29 cellular contexts compared by ENCODE assay signal in the genomic region with DNA sequence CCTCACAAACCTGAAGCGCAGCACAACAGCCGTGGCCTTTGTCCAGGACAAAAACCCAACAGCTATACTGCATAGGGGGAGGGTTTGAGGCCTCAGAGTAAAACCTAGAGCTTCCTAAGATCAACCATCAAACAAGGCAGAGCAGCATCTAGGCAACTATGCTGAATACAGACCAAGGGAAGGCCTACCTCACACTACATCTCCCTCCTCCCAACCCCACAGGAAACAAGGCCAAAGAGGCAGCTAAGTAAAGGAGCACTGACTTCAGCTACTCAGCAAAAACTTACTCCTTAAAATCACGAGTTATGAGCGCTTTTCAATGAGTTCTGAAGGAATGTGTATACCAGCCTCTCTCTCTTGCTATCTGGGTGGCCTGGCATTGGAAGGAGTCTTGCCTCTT. TPM values are rescaled to one million over a fixed set of nuclear protein-coding genes. Genes with fewer than 3 reads are reported as not detected.
DNase-seq lines count a peak whose midpoint lies in the region; ATAC-seq and TF ChIP-seq lines count a peak whose summit lies in the region.
"Had no signal": no experiment of that assay in that cellular context is flagged by ENCODE, and none has a peak within 500 bp of the region (broad histone marks: within the 10 kb centered on the region; RNA-seq: fewer than 3 reads in every experiment).

No MANE protein-coding gene starts in this region.

- H3K4me1 ChIP-seq in CD4-positive, alpha-beta memory T cell (ENCODE audit: insufficient read depth, low read length), result peaks cover 13% of the 10 kb centered on the region
- peaks cover 7% of the 10 kb centered on the region for H3K4me1 ChIP-seq in HEK293 (ENCODE audit: control insufficient read depth, insufficient read depth, low read length)
- H3K4me1 ChIP-seq: HAP-1, right lobe of liver, upper lobe of right lung had no signal

- H3K4me3 ChIP-seq in CD4-positive, alpha-beta memory T cell (ENCODE audit: low read length in 2 of 2), result no peak overlapping the region
- H3K4me3 ChIP-seq in HEK293 (ENCODE audit: low read depth, low read length) (no peak overlapping the region), dorsolateral prefrontal cortex (no peak overlapping the region)
- H3K4me3 ChIP-seq: BLaER1 treated with 17β-estradiol and CSF1 and Interleukin-3, amounts not matched to agents 10 nM and 100 nM; GM12878; HAP-1; heart left ventricle; PC-9; right lobe of liver; upper lobe of right lung had no signal

- TF ChIP-seq CTCF in HEK293 (tag by site-specific recombination; IDR thresholded peaks at IDR 0.05) (no peak), dorsolateral prefrontal cortex (IDR thresholded peaks at IDR 0.05 in 54 of 56, conservative IDR thresholded peaks at IDR 0.05 in 2 of 56; ENCODE audit: low read depth in 1 of 56, partially characterized antibody in 56 of 56) (no peak), nephron (IDR thresholded peaks at IDR 0.05; ENCODE audit: unreplicated experiment in 3 of 3) (no peak), type B pancreatic cell (conservative IDR thresholded peaks at IDR 0.05) (no peak)

- no peaks in the 10 kb centered on the region for H3K27me3 ChIP-seq in CD4-positive, alpha-beta memory T cell (ENCODE audit: insufficient read depth, low read length)
- no peaks in the 10 kb centered on the region for H3K27me3 ChIP-seq in dorsolateral prefrontal cortex
- H3K27me3 ChIP-seq: BLaER1 treated with 17β-estradiol and CSF1 and Interleukin-3, amounts not matched to agents 10 nM and 100 nM; heart left ventricle; right lobe of liver; upper lobe of right lung had no signal

- POLR2A ChIA-PET in CD4-positive, alpha-beta memory T cell (lab: Charles Lee; ENCODE audit: partially characterized antibody), result interaction anchor here (0.6 to 2.8 kb wide), 3 partner anchors 12 to 62 kb away, joined by 5 to 13 read pairs (median 5); a partner anchor contains a TSS
- POLR2A ChIA-PET in HEK293 (lab: Yijun Ruan, JAX), result interaction anchor here (0.7 to 0.9 kb wide), 2 partner anchors 11 to 390 kb away, joined by 4 to 5 read pairs; no protein-coding TSS in a partner anchor

- no peak overlapping the region for H3K4me3 Mint-ChIP-seq in CD4-positive, alpha-beta memory T cell
- H3K4me3 Mint-ChIP-seq in nephron (no peak overlapping the region), type B pancreatic cell (no peak overlapping the region)
- H3K4me3 Mint-ChIP-seq: activated CD4-positive, alpha-beta memory T cell treated with anti-CD3 and anti-CD28 coated beads for 36 hours; activated naive CD8-positive, alpha-beta T cell treated with anti-CD3 and anti-CD28 coated beads for 36 hours; dendritic cell treated with granulocyte-macrophage colony-stimulating factor and Interleukin-4, amounts not matched to agents 40 ng/mL and 50 ng/mL, for 4 days had no signal

- CTCF ChIA-PET in CD4-positive, alpha-beta memory T cell (lab: Charles Lee; ENCODE audit: partially characterized antibody), result interaction anchor here (0.6 to 2.6 kb wide), 6 partner anchors 8 to 115 kb away, joined by 3 to 12 read pairs (median 4); no protein-coding TSS in a partner anchor
- CTCF ChIA-PET in HEK293 (lab: Yijun Ruan, JAX), result interaction anchor here (0.6 to 1.5 kb wide), 5 partner anchors 9 to 905 kb away, joined by 3 to 11 read pairs (median 4); no protein-coding TSS in a partner anchor

- no peak overlapping the region for H3K27ac ChIP-seq in CD4-positive, alpha-beta memory T cell (ENCODE audit: low read depth, low read length)
- no peak overlapping the region for H3K27ac ChIP-seq in HEK293 (ENCODE audit: extremely low read depth, low read depth, low read length)
- H3K27ac ChIP-seq in dorsolateral prefrontal cortex, result peak overlapping the region in 58 of 59 donors; percentile 35 to 94 (median 82)
- H3K27ac ChIP-seq: BLaER1 treated with 17β-estradiol and CSF1 and Interleukin-3, amounts not matched to agents 10 nM and 100 nM; KMS-11; PC-9; right lobe of liver; upper lobe of right lung had no signal

- H3K9me3 Mint-ChIP-seq in CD4-positive, alpha-beta memory T cell, result no peaks in the 10 kb centered on the region
- no peaks in the 10 kb centered on the region for H3K9me3 Mint-ChIP-seq in nephron
- H3K9me3 Mint-ChIP-seq in type B pancreatic cell, result no peaks in the 10 kb centered on the region
- H3K9me3 Mint-ChIP-seq: activated CD4-positive, alpha-beta memory T cell treated with anti-CD3 and anti-CD28 coated beads for 36 hours; activated naive CD8-positive, alpha-beta T cell treated with anti-CD3 and anti-CD28 coated beads for 36 hours; dendritic cell treated with granulocyte-macrophage colony-stimulating factor and Interleukin-4, amounts not matched to agents 40 ng/mL and 50 ng/mL, for 4 days had no signal

- H3K36me3 ChIP-seq in CD4-positive, alpha-beta memory T cell (ENCODE audit: insufficient read depth, low read length), result peaks cover 13% of the 10 kb centered on the region
- H3K36me3 ChIP-seq in HEK293 (ENCODE audit: control insufficient read depth in 2 of 2, insufficient read depth in 1 of 2, low read length in 2 of 2), result peaks cover 0 to 66% of the 10 kb centered on the region in 2 experiments; a peak in 1 of 3 replicates

- H3K9me3 ChIP-seq in CD4-positive, alpha-beta memory T cell (ENCODE audit: control insufficient read depth in 1 of 2, low read length in 2 of 2), result no peaks in the 10 kb centered on the region
- no peaks in the 10 kb centered on the region for H3K9me3 ChIP-seq in HEK293 (ENCODE audit: control insufficient read depth, insufficient read depth, low read depth, low read length)
- H3K9me3 ChIP-seq: BLaER1 treated with 17β-estradiol and CSF1 and Interleukin-3, amounts not matched to agents 10 nM and 100 nM; HAP-1; heart left ventricle; right lobe of liver; upper lobe of right lung had no signal

- no peaks in the 10 kb centered on the region for H3K27me3 Mint-ChIP-seq in CD4-positive, alpha-beta memory T cell
- H3K27me3 Mint-ChIP-seq in nephron (ENCODE audit: low read depth) (no peaks in the 10 kb centered on the region), type B pancreatic cell (no peaks in the 10 kb centered on the region)
- H3K27me3 Mint-ChIP-seq: activated CD4-positive, alpha-beta memory T cell treated with anti-CD3 and anti-CD28 coated beads for 36 hours; activated naive CD8-positive, alpha-beta T cell treated with anti-CD3 and anti-CD28 coated beads for 36 hours; dendritic cell treated with granulocyte-macrophage colony-stimulating factor and Interleukin-4, amounts not matched to agents 40 ng/mL and 50 ng/mL, for 4 days had no signal

- H3K4me1 Mint-ChIP-seq in CD4-positive, alpha-beta memory T cell, result peaks cover 14 to 42% (median 23%) of the 10 kb centered on the region in 4 donors
- H3K4me1 Mint-ChIP-seq in nephron (peaks cover 31% of the 10 kb centered on the region), type B pancreatic cell (ENCODE audit: unreplicated experiment) (peaks cover 13% of the 10 kb centered on the region)

- DNase-seq in CD4-positive, alpha-beta memory T cell, result no peak
- DNase-seq in dorsolateral prefrontal cortex (no peak), type B pancreatic cell (ENCODE audit: extremely low spot score, unreplicated experiment) (no peak), cerebellum (ENCODE audit: low spot score) (no peak)
- DNase-seq: activated CD4-positive, alpha-beta memory T cell treated with anti-CD3 and anti-CD28 coated beads for 36 hours; activated CD8-positive, alpha-beta memory T cell treated with anti-CD3 and anti-CD28 coated beads, Interleukin-2, amount 50 U/mL, for 4 hours; activated naive CD8-positive, alpha-beta T cell treated with anti-CD3 and anti-CD28 coated beads for 36 hours; aorta; central memory CD4-positive, alpha-beta T cell; heart left ventricle; MM.1S; NCI-H2029 treated with DMSO at 0.1 percent for 48 hours; NCI-H526 treated with DMSO at 0.1 percent for 48 hours; PC-9; SHP77; stimulated activated CD4-positive, alpha-beta T cell treated with anti-CD3 and anti-CD28 coated beads, Interleukin-4, amount 100 ng/mL, for 24 hours; upper lobe of right lung had no signal

- intact Hi-C loops in CD4-positive, alpha-beta memory T cell (cut with micrococcal nuclease), result no loop called here
- intact Hi-C loops in dorsolateral prefrontal cortex (cut with DNase I), result loop anchor here in 1 of 2 donors (2.0 kb wide), 1 partner anchor 115 kb away; no protein-coding TSS in a partner anchor

- peaks cover 9 to 36% of the 10 kb centered on the region in 2 donors for H3K36me3 Mint-ChIP-seq in CD4-positive, alpha-beta memory T cell
- peaks cover 32% of the 10 kb centered on the region for H3K36me3 Mint-ChIP-seq in nephron (ENCODE audit: low read depth)
- H3K36me3 Mint-ChIP-seq in type B pancreatic cell, result peaks cover 14% of the 10 kb centered on the region

- peak overlapping the region in 5 of 7 donors; percentile 10 to 38 (median 32) for H3K27ac Mint-ChIP-seq in CD4-positive, alpha-beta memory T cell
- H3K27ac Mint-ChIP-seq in nephron, result peak overlapping the region; percentile 20 to 52 (median 50)
- no peak overlapping the region for H3K27ac Mint-ChIP-seq in type B pancreatic cell
- H3K27ac Mint-ChIP-seq: activated CD4-positive, alpha-beta memory T cell treated with anti-CD3 and anti-CD28 coated beads for 36 hours; activated naive CD8-positive, alpha-beta T cell treated with anti-CD3 and anti-CD28 coated beads for 36 hours; dendritic cell treated with granulocyte-macrophage colony-stimulating factor and Interleukin-4, amounts not matched to agents 40 ng/mL and 50 ng/mL, for 4 days had no signal

- ATAC-seq in HG02870 (IDR thresholded peaks at IDR 0.05; ENCODE audit: unreplicated experiment), result no peak
- ATAC-seq: activated CD4-positive, CD25-positive, alpha-beta regulatory T cell treated with anti-CD3 and anti-CD28 coated beads, Interleukin-2, amount 50 U/mL, for 24 hours; esophagus mucosa; GM12878; upper lobe of right lung had no signal

TF ChIP-seq in HEK293, 187 proteins besides CTCF, POLR2A, EP300 and RAD21 (continues in another document):
- peak; percentile 70 for TF ChIP-seq ZBTB17 (tag by site-specific recombination; IDR thresholded peaks at IDR 0.05)

RNA-seq across cellular contexts. Expression of a gene that starts 12.4 kb away (rescaled TPM):
- 10 to 100 TPM; 13.1 to 14.5 TPM for total RNA-seq in CD4-positive, alpha-beta memory T cell
- 10 to 100 TPM; 18.9 to 24.7 TPM for polyA plus RNA-seq in CD4-positive, alpha-beta memory T cell
- total RNA-seq in dorsolateral prefrontal cortex (10 to 100 TPM in 7 of 120 experiments, 1 to 10 TPM in 113; 2.3 to 13.1 (median 5.5) TPM), type B pancreatic cell (ENCODE audit: low replicate concordance) (8.0 and 12.6 TPM in 2 replicates), cerebellum (3.4 TPM)

RNA-seq across cellular contexts. Expression of a gene that starts 37.3 kb away (rescaled TPM):
- not detected for total RNA-seq in CD4-positive, alpha-beta memory T cell
- polyA plus RNA-seq in CD4-positive, alpha-beta memory T cell, result not detected
- total RNA-seq in dorsolateral prefrontal cortex (1 to 10 TPM in 57 of 120 experiments, under 1 TPM in 60, not detected in 3; 0.28 to 2.8 (median 0.98) TPM), type B pancreatic cell (ENCODE audit: low replicate concordance) (3.2 and 3.6 TPM in 2 replicates), cerebellum (0.73 TPM)
- total RNA-seq: fibroblast of villous mesenchyme had no signal

RNA-seq across cellular contexts. Expression of a gene that starts 57.8 kb away (rescaled TPM):
- 10 to 100 TPM; 60.5 to 66.1 TPM for total RNA-seq in CD4-positive, alpha-beta memory T cell
- polyA plus RNA-seq in CD4-positive, alpha-beta memory T cell, result 100 to 1,000 TPM; 189 to 259 TPM
- total RNA-seq in dorsolateral prefrontal cortex (10 to 100 TPM; 22.6 to 58.6 (median 33.9) TPM), type B pancreatic cell (ENCODE audit: low replicate concordance) (28.0 and 44.6 TPM in 2 replicates), cerebellum (43.6 TPM)

Comparison
In these comparisons a context has a peak if more than half of its experiments do, and no peak if none do; other contexts are left out.
1. H3K27ac ChIP-seq: peak in dorsolateral prefrontal cortex (58 of 59); none in CD4-positive, alpha-beta memory T cell (single experiment) and HEK293 (single experiment).